Comparison of ENCODE assay signal across 13 cellular contexts in genomic region chr6:141248056-141248799, GRCh38.
A peak's percentile ranks its signal among the peaks of the same experiment; 100 is the strongest.
DNase-seq lines count a peak whose midpoint lies in the region; ATAC-seq and TF ChIP-seq lines count a peak whose summit lies in the region.
"Had no signal": no experiment of that assay in that cellular context is flagged by ENCODE, and none has a peak within 500 bp of the region (broad histone marks: within the 10 kb centered on the region; RNA-seq: fewer than 3 reads in every experiment).

No MANE protein-coding gene starts in this region.

- H3K4me3 ChIP-seq in tibial artery, result no peak overlapping the region

- peaks cover 0 to 22% (median 0%) of the 10 kb centered on the region in 4 donors for H3K4me1 ChIP-seq in tibial artery

- ATAC-seq in GM19025 (IDR thresholded peaks at IDR 0.05; ENCODE audit: low read depth, unreplicated experiment) (peak; percentile 96), GM21825 (IDR thresholded peaks at IDR 0.05; ENCODE audit: unreplicated experiment) (peak; percentile 68), HG03354 (IDR thresholded peaks at IDR 0.05; ENCODE audit: poor library complexity, severe bottlenecking, unreplicated experiment) (peak; percentile 66)
- ATAC-seq: activated naive CD8-positive, alpha-beta T cell treated with anti-CD3 and anti-CD28 coated beads, Interleukin-2, amount 50 U/mL, for 24 hours had no signal

- H3K9me3 ChIP-seq in tibial artery, result no peaks in the 10 kb centered on the region

- intact Hi-C loops in tibial artery (cut with DNase I; ENCODE audit: low total_unique reads), result no loop called here

- no peaks in the 10 kb centered on the region for H3K27me3 ChIP-seq in tibial artery

- H3K27ac ChIP-seq in tibial artery, result peak overlapping the region; percentile 16 to 20

- TF ChIP-seq CTCF in tibial artery (IDR thresholded peaks at IDR 0.05), result no peak

- DNase-seq in tibial artery, result no peak
- no peak for DNase-seq in EL
- no peak for DNase-seq in NCI-H748 treated with DMSO at 0.1 percent for 48 hours (lab: John Stamatoyannopoulos, UW)
- no peak for DNase-seq in NCI-H510A treated with DMSO at 0.1 percent for 48 hours (lab: John Stamatoyannopoulos, UW)
- DNase-seq: activated naive CD8-positive, alpha-beta T cell treated with anti-CD3 and anti-CD28 coated beads, Interleukin-2, amount 50 U/mL, for 24 hours; CD8-positive, alpha-beta memory T cell; dermis blood vessel endothelial cell; foreskin melanocyte; kidney; NCI-H226 had no signal

- no peaks in the 10 kb centered on the region for H3K36me3 ChIP-seq in tibial artery
